In the genomic region with DNA sequence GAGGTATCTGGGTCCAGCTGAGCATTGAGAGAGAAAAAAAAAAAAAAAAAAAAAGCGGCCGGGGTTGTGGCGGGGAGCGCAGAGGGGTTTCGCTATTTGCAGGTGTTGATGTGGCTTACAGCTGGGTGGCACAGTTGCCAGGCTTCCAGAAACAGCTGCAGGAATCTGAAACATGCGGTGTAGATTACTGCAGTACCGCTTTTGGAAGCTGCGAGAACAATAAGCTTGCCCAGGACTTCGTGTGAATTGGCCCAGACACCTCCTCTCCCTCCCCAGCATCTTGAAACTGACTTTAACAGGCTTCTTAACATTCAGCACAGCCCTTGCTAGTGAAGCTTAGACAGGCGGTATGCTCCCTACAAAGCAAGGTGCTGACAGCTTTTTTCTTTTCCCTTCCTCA, we compare ENCODE assay signal across 24 cellular contexts.
DNase-seq lines count a peak whose midpoint lies in the region; ATAC-seq, FAIRE-seq and TF ChIP-seq lines count a peak whose summit lies in the region.
"Had no signal": no experiment of that assay in that cellular context is flagged by ENCODE, and none has a peak within 500 bp of the region (broad histone marks: within the 10 kb centered on the region; RNA-seq: fewer than 3 reads in every experiment).

No MANE protein-coding gene starts in this region.

- H2AFZ ChIP-seq in MM.1S (ENCODE audit: low read length), result peak overlapping the region; percentile 46; the same call in 1 of the 2 replicates

- 0 out of 2 replicates have a peak overlapping the region, but pooled peaks have one; percentile 4 for H3K4me3 ChIP-seq in MM.1S (ENCODE audit: low read length)
- H3K4me3 ChIP-seq in small intestine (ENCODE audit: low read depth in 1 of 2, low read length in 2 of 2), result no peak overlapping the region
- H3K4me3 ChIP-seq: A549, lower lobe of right lung, psoas muscle, tibial artery had no signal

- no peak overlapping the region for H3K4me3 Mint-ChIP-seq in activated CD4-positive, alpha-beta T cell treated with anti-CD3 and anti-CD28 coated beads, Interleukin-2, amount 10 ng/mL, durations not matched to agents 24 days and 14 days
- H3K4me3 Mint-ChIP-seq: activated B cell treated with CpG ODN at 0.5 μM for 24 hours; activated naive CD8-positive, alpha-beta T cell treated with anti-CD3 and anti-CD28 coated beads, Interleukin-2, amount 50 U/mL, for 24 hours; activated T-helper 1 cell treated with anti-CD3 and anti-CD28 coated beads, Interleukin-12 subunit alpha, Interleukin-12 subunit beta, Interleukin-2, Interleukin-4 antibody, amounts not matched to agents 30 ng/mL and 10 ng/mL and 1 ng/mL, durations not matched to agents 14 hours and 24 hours and 36 hours; H9; naive thymus-derived CD4-positive, alpha-beta T cell had no signal

- H3K27ac Mint-ChIP-seq in activated CD4-positive, alpha-beta T cell treated with anti-CD3 and anti-CD28 coated beads, Interleukin-2, amount 10 ng/mL, durations not matched to agents 24 days and 14 days, result no peak overlapping the region
- H3K27ac Mint-ChIP-seq: activated B cell treated with CpG ODN at 0.5 μM for 24 hours; activated naive CD8-positive, alpha-beta T cell treated with anti-CD3 and anti-CD28 coated beads, Interleukin-2, amount 50 U/mL, for 24 hours; activated T-helper 1 cell treated with anti-CD3 and anti-CD28 coated beads, Interleukin-12 subunit alpha, Interleukin-12 subunit beta, Interleukin-2, Interleukin-4 antibody, amounts not matched to agents 30 ng/mL and 10 ng/mL and 1 ng/mL, durations not matched to agents 14 hours and 24 hours and 36 hours; naive thymus-derived CD4-positive, alpha-beta T cell had no signal

- peaks cover 36% of the 10 kb centered on the region for H3F3A ChIP-seq in MM.1S (ENCODE audit: insufficient read depth, low read length)

- H3K4me1 ChIP-seq in MM.1S (ENCODE audit: low read length), result peaks cover 74% of the 10 kb centered on the region
- H3K4me1 ChIP-seq in small intestine (ENCODE audit: control insufficient read depth in 2 of 2, insufficient read depth in 1 of 2, low read depth in 1 of 2, low read length in 1 of 2), result no peaks in the 10 kb centered on the region
- H3K4me1 ChIP-seq: A549, lower lobe of right lung, psoas muscle, tibial artery had no signal

- H3K36me3 ChIP-seq in MM.1S (replicated peaks; ENCODE audit: insufficient read depth, low read length), result no peaks in the 10 kb centered on the region
- H3K36me3 ChIP-seq in small intestine (ENCODE audit: control insufficient read depth in 2 of 2, insufficient read depth in 2 of 2, low read length in 2 of 2), result no peaks in the 10 kb centered on the region
- H3K36me3 ChIP-seq: lower lobe of right lung, tibial artery had no signal

- TF ChIP-seq CTCF in MM.1S (IDR thresholded peaks at IDR 0.05; ENCODE audit: low read length), result no peak

- H3K27ac ChIP-seq in MM.1S (ENCODE audit: low read length) (peak overlapping the region; percentile 96), small intestine (ENCODE audit: low read depth in 1 of 2, low read length in 1 of 2) (no peak overlapping the region)
- H3K27ac ChIP-seq: A549, C4-2B, lower lobe of right lung, psoas muscle, tibial artery had no signal

- H3K27me3 ChIP-seq in MM.1S (replicated peaks; ENCODE audit: insufficient read depth, low read length) (no peaks in the 10 kb centered on the region), small intestine (ENCODE audit: control insufficient read depth in 2 of 2, insufficient read depth in 2 of 2, low read length in 2 of 2) (no peaks in the 10 kb centered on the region)
- H3K27me3 ChIP-seq: tibial artery had no signal

- peak overlapping the region; percentile 44; the same call in 1 of the 2 replicates for H3K9ac ChIP-seq in MM.1S (ENCODE audit: low read length)

- no peaks in the 10 kb centered on the region for H3K9me3 ChIP-seq in MM.1S (replicated peaks; ENCODE audit: insufficient read depth, low read length)
- no peaks in the 10 kb centered on the region for H3K9me3 ChIP-seq in small intestine (ENCODE audit: control insufficient read depth, low read depth)
- H3K9me3 ChIP-seq: A549, lower lobe of right lung, psoas muscle, tibial artery had no signal

- peak overlapping the region; percentile 22 for H3K4me2 ChIP-seq in MM.1S (ENCODE audit: low read depth, low read length)
- H3K4me2 ChIP-seq: A549 had no signal

- H3K9me3 Mint-ChIP-seq in activated CD4-positive, alpha-beta T cell treated with anti-CD3 and anti-CD28 coated beads, Interleukin-2, amount 10 ng/mL, durations not matched to agents 24 days and 14 days, result no peaks in the 10 kb centered on the region
- H3K9me3 Mint-ChIP-seq: activated B cell treated with CpG ODN at 0.5 μM for 24 hours; activated naive CD8-positive, alpha-beta T cell treated with anti-CD3 and anti-CD28 coated beads, Interleukin-2, amount 50 U/mL, for 24 hours; activated T-helper 1 cell treated with anti-CD3 and anti-CD28 coated beads, Interleukin-12 subunit alpha, Interleukin-12 subunit beta, Interleukin-2, Interleukin-4 antibody, amounts not matched to agents 30 ng/mL and 10 ng/mL and 1 ng/mL, durations not matched to agents 14 hours and 24 hours and 36 hours; H9; naive thymus-derived CD4-positive, alpha-beta T cell had no signal

- ATAC-seq in GM19452 (IDR thresholded peaks at IDR 0.05; ENCODE audit: unreplicated experiment), result no peak
- ATAC-seq: A549; activated naive CD8-positive, alpha-beta T cell treated with anti-CD3 and anti-CD28 coated beads, Interleukin-2, amount 50 U/mL, for 24 hours; lower lobe of right lung; naive thymus-derived CD4-positive, alpha-beta T cell had no signal

- no peak for FAIRE-seq in small intestine (lab: Jason Lieb, UNC)
- FAIRE-seq: A549 had no signal

- 25 to 66% (median 57%) methylated on average over 8 to 10 of the region's 10 CpGs for WGBS in small intestine, 3 donors

- no peaks in the 10 kb centered on the region for H3K79me2 ChIP-seq in MM.1S (ENCODE audit: low read length)

- DNase-seq in activated CD4-positive, alpha-beta T cell treated with anti-CD3 and anti-CD28 coated beads, Interleukin-2, amount 10 ng/mL, durations not matched to agents 24 days and 14 days, result peak; percentile 40
- no peak for DNase-seq in activated CD4-positive, alpha-beta T cell treated with anti-CD3 and anti-CD28 coated beads, Interleukin-2, amount 50 U/mL, for 4 hours
- peak; percentile 90 for DNase-seq in MM.1S
- DNase-seq in left kidney (ENCODE audit: low read depth, low spot score), result peak; percentile 42
- peak; percentile 12 for DNase-seq in small intestine
- no peak for DNase-seq in NCI-H1694 (lab: John Stamatoyannopoulos, UW)
- no peak for DNase-seq in dedifferentiated amniotic fluid mesenchymal stem cell (ENCODE audit: extremely low spot score)
- DNase-seq: activated B cell treated with CpG ODN at 0.5 μM for 24 hours; activated CD8-positive, alpha-beta memory T cell treated with anti-CD3 and anti-CD28 coated beads for 24 hours; activated naive CD8-positive, alpha-beta T cell treated with anti-CD3 and anti-CD28 coated beads, Interleukin-2, amount 50 U/mL, for 24 hours; DMS53; effector CD4-positive, alpha-beta T cell; H9; lower lobe of right lung; MV-4-11; naive thymus-derived CD4-positive, alpha-beta T cell; NCI-H1930; NCI-H524 treated with DMSO at 0.1 percent for 48 hours; psoas muscle; tibial artery had no signal

- H3K27me3 Mint-ChIP-seq in activated CD4-positive, alpha-beta T cell treated with anti-CD3 and anti-CD28 coated beads, Interleukin-2, amount 10 ng/mL, durations not matched to agents 24 days and 14 days, result peaks cover 10% of the 10 kb centered on the region

- intact Hi-C loops in activated CD4-positive, alpha-beta T cell treated with anti-CD3 and anti-CD28 coated beads, Interleukin-2, amount 10 ng/mL, durations not matched to agents 24 days and 14 days (cut with micrococcal nuclease), result no loop called here

- no peaks in the 10 kb centered on the region for H3K9me2 ChIP-seq in MM.1S (replicated peaks; ENCODE audit: insufficient read depth, low read length)

- H3K36me3 Mint-ChIP-seq in activated CD4-positive, alpha-beta T cell treated with anti-CD3 and anti-CD28 coated beads, Interleukin-2, amount 10 ng/mL, durations not matched to agents 24 days and 14 days (ENCODE audit: low read depth), result no peaks in the 10 kb centered on the region
- H3K36me3 Mint-ChIP-seq: naive thymus-derived CD4-positive, alpha-beta T cell had no signal

- H4K20me1 ChIP-seq in MM.1S (ENCODE audit: insufficient read depth, low read length), result no peaks in the 10 kb centered on the region

- peaks cover 3% of the 10 kb centered on the region for H3K4me1 Mint-ChIP-seq in activated CD4-positive, alpha-beta T cell treated with anti-CD3 and anti-CD28 coated beads, Interleukin-2, amount 10 ng/mL, durations not matched to agents 24 days and 14 days
- H3K4me1 Mint-ChIP-seq: activated B cell treated with CpG ODN at 0.5 μM for 24 hours; activated naive CD8-positive, alpha-beta T cell treated with anti-CD3 and anti-CD28 coated beads, Interleukin-2, amount 50 U/mL, for 24 hours had no signal

Comparison
In these comparisons a context has a peak if more than half of its experiments do, and no peak if none do; other contexts are left out.
1. DNase-seq: peak in activated CD4-positive, alpha-beta T cell treated with anti-CD3 and anti-CD28 coated beads, Interleukin-2, amount 10 ng/mL, durations not matched to agents 24 days and 14 days (single experiment), MM.1S (single experiment), left kidney (single experiment) and small intestine (single experiment); none in activated CD4-positive, alpha-beta T cell treated with anti-CD3 and anti-CD28 coated beads, Interleukin-2, amount 50 U/mL, for 4 hours (0 of 2), NCI-H1694 (single experiment) and dedifferentiated amniotic fluid mesenchymal stem cell (single experiment).